8 cellular contexts compared by ENCODE assay signal in the genomic region with DNA sequence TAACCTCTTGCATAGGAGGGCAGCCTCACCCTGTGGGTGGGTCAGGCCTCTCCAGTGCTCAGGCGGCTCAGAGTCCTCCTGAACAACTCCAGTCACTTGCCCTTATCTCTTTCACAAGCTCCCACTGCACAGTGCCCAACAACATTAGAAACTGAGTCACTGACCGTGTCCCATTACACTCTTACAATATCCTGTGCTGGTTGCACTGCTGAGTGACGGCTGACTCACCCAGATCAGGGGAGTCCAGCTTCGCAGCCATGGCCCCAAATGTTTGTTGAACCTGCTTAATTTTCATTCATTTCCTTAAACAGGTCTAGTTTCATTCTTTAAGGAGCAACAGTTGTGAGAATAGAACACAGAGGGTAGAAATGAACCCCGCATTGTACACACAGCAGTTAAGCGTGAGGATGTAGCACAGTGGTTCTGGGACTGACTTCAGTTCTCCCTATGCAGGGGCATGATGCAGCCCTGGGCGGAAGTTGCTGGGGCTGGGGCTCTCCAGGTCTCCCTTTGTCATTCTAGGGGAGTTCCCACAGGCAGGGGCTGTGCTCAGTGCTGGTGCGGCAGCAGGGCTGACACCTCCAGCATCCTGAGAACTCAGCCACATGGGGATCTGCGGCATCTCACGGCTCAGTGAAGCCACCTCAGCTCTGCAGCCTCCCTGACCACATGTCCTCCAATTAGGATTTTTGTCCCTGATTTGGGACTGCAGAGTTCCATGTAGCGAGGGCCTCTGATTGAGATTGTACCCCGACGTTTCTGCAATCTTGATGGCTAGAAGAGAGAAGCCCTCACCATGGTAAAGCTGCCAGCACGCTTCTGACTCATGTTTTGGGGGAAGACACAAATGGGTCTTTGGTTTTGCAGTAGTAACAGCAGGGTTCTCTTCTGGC.
A peak's percentile ranks its signal among the peaks of the same experiment; 100 is the strongest.
DNase-seq lines count a peak whose midpoint lies in the region; ATAC-seq, FAIRE-seq and TF ChIP-seq lines count a peak whose summit lies in the region.

No MANE protein-coding gene starts in this region.

- peak; percentile 52 for TF ChIP-seq POLR2A in GM18951 (IDR thresholded peaks at IDR 0.05; ENCODE audit: extremely low read depth, insufficient read depth, insufficient read length)

- H3F3A ChIP-seq in MM.1S (ENCODE audit: insufficient read depth, low read length): no peaks in the 10 kb centered on the region

- peak; percentile 24 to 69 (median 51) for DNase-seq in activated CD4-positive, CD25-positive, alpha-beta regulatory T cell (lab: John Stamatoyannopoulos, UW)
- peak; percentile 16 for DNase-seq in dedifferentiated amniotic fluid mesenchymal stem cell (ENCODE audit: extremely low spot score)
- peak; percentile 48 to 67 for DNase-seq in stimulated activated CD4-positive, alpha-beta T cell treated with anti-CD3 and anti-CD28 coated beads, Interleukin-1b, Interleukin-23, amount 100 ng/mL, for 1 hour (ENCODE audit: low read depth in 2 of 2)
- no peak for DNase-seq in D721Med (ENCODE audit: insufficient read length, low spot score)
- no peak for DNase-seq in MM.1S
- no peak for DNase-seq in NCI-H1048 (lab: John Stamatoyannopoulos, UW)

- H3K79me2 ChIP-seq in MM.1S (ENCODE audit: low read length): no peaks in the 10 kb centered on the region

- peaks cover 20% of the 10 kb centered on the region for H3K4me1 ChIP-seq in MM.1S (ENCODE audit: low read length)

- H2AFZ ChIP-seq in MM.1S (ENCODE audit: low read length): no peak overlapping the region

- H3K4me2 ChIP-seq in MM.1S (ENCODE audit: low read depth, low read length): no peak overlapping the region

- in situ Hi-C loops in GM18951 (cut with MboI; ENCODE audit: low sequenced_read_pairs, unreplicated experiment): no loop called here

- H3K27me3 ChIP-seq in MM.1S (replicated peaks; ENCODE audit: insufficient read depth, low read length): no peaks in the 10 kb centered on the region

- ATAC-seq in HG03045 (IDR thresholded peaks at IDR 0.05; ENCODE audit: unreplicated experiment): peak; percentile 87

- no peaks in the 10 kb centered on the region for H4K20me1 ChIP-seq in MM.1S (ENCODE audit: insufficient read depth, low read length)

- no peak for FAIRE-seq in D721Med (lab: Jason Lieb, UNC)

- TF ChIP-seq CTCF in D721Med (IDR thresholded peaks at IDR 0.05; ENCODE audit: insufficient read depth, missing control alignments) (no peak), MM.1S (IDR thresholded peaks at IDR 0.05; ENCODE audit: low read length) (no peak)

- H3K9me3 ChIP-seq in MM.1S (replicated peaks; ENCODE audit: insufficient read depth, low read length): no peaks in the 10 kb centered on the region

- H3K9ac ChIP-seq in MM.1S (ENCODE audit: low read length): no peak overlapping the region

- H3K27ac ChIP-seq in MM.1S (ENCODE audit: low read length): no peak overlapping the region

- no peak overlapping the region for H3K4me3 ChIP-seq in MM.1S (ENCODE audit: low read length)

- H3K9me2 ChIP-seq in MM.1S (replicated peaks; ENCODE audit: insufficient read depth, low read length): no peaks in the 10 kb centered on the region

- H3K36me3 ChIP-seq in MM.1S (replicated peaks; ENCODE audit: insufficient read depth, low read length): no peaks in the 10 kb centered on the region

Comparison
In these comparisons a context has a peak if more than half of its experiments do, and no peak if none do; other contexts are left out.
1. DNase-seq: peak in activated CD4-positive, CD25-positive, alpha-beta regulatory T cell (4 of 4), dedifferentiated amniotic fluid mesenchymal stem cell (single experiment) and stimulated activated CD4-positive, alpha-beta T cell treated with anti-CD3 and anti-CD28 coated beads, Interleukin-1b, Interleukin-23, amount 100 ng/mL, for 1 hour (2 of 2); none in D721Med (single experiment), MM.1S (single experiment) and NCI-H1048 (single experiment).